Comparison of ENCODE assay signal across 19 cellular contexts in genomic region chr9:121472361-121472910, GRCh38. TPM values are rescaled to one million over a fixed set of nuclear protein-coding genes. Genes with fewer than 3 reads are reported as not detected.
DNase-seq lines count a peak whose midpoint lies in the region; ATAC-seq, FAIRE-seq and TF ChIP-seq lines count a peak whose summit lies in the region.
"Had no signal": no experiment of that assay in that cellular context is flagged by ENCODE, and none has a peak within 500 bp of the region (broad histone marks: within the 10 kb centered on the region; RNA-seq: fewer than 3 reads in every experiment).

No MANE protein-coding gene starts in this region.

- TF ChIP-seq CTCF in left ventricle myocardium inferior (IDR thresholded peaks at IDR 0.05; ENCODE audit: borderline replicate concordance) (no peak), coronary artery (IDR thresholded peaks at IDR 0.05) (no peak), tibial artery (IDR thresholded peaks at IDR 0.05) (no peak)

- H3K27ac ChIP-seq in left ventricle myocardium inferior (replicated peaks) (peak overlapping the region; percentile 89), coronary artery (peak overlapping the region; percentile 83 to 91), tibial artery (peak overlapping the region; percentile 87 to 88)
- H3K27ac ChIP-seq: BLaER1, HL-60 had no signal

- H3K9me3 ChIP-seq in left ventricle myocardium inferior (replicated peaks) (no peaks in the 10 kb centered on the region), tibial artery (no peaks in the 10 kb centered on the region)
- H3K9me3 ChIP-seq: BLaER1, Caco-2 had no signal

- no peak for ATAC-seq in Right ventricle myocardium superior (ENCODE audit: poor library complexity)
- ATAC-seq: GM12878, HCT116 had no signal

- H3K4me1 ChIP-seq in left ventricle myocardium inferior (peaks cover 46% of the 10 kb centered on the region), tibial artery (peaks cover 3 to 67% (median 52%) of the 10 kb centered on the region in 4 donors)
- H3K4me1 ChIP-seq: BLaER1, Caco-2 had no signal

- H3K36me3 ChIP-seq in left ventricle myocardium inferior (no peaks in the 10 kb centered on the region), tibial artery (no peaks in the 10 kb centered on the region)
- H3K36me3 ChIP-seq: BLaER1 had no signal

- H3K27me3 ChIP-seq in left ventricle myocardium inferior (ENCODE audit: low read depth) (no peaks in the 10 kb centered on the region), tibial artery (no peaks in the 10 kb centered on the region)
- H3K27me3 ChIP-seq: BLaER1 had no signal

- FAIRE-seq in GM12891 (lab: Jason Lieb, UNC): no peak
- FAIRE-seq: GM12878, GM19239 had no signal

- no peak for TF ChIP-seq POLR2A in GM12891 (IDR thresholded peaks at IDR 0.05; ENCODE audit: low read depth, low read length)

- no peak for DNase-seq in left ventricle myocardium inferior
- no peak for DNase-seq in Right ventricle myocardium superior
- peak; percentile 72 for DNase-seq in NCI-H524 treated with DMSO at 0.1 percent for 48 hours (lab: John Stamatoyannopoulos, UW)
- no peak for DNase-seq in coronary artery (ENCODE audit: low spot score)
- peak in 1 of 2 donors; percentile 40 for DNase-seq in tibial artery
- no peak for DNase-seq in stimulated activated CD4-positive, alpha-beta T cell treated with anti-CD3 and anti-CD28 coated beads, Interleukin-4, amount 100 ng/mL, for 24 hours
- no peak for DNase-seq in GM12891 (ENCODE audit: insufficient read length, low spot score)
- DNase-seq in activated T-cell treated with anti-CD3 and anti-CD28 coated beads for 4 hours: no peak
- DNase-seq: 8988T; AML-193; Caco-2; CD8-positive, alpha-beta memory T cell had no signal

- H3K4me3 ChIP-seq in left ventricle myocardium inferior (no peak overlapping the region), coronary artery (no peak overlapping the region), tibial artery (no peak overlapping the region)
- H3K4me3 ChIP-seq: BLaER1, GM12878 had no signal

- intact Hi-C loops in left ventricle myocardium inferior (cut with micrococcal nuclease) (no loop called here), Right ventricle myocardium superior (cut with DNase I) (no loop called here), tibial artery (cut with DNase I; ENCODE audit: low total_unique reads) (no loop called here)

TF ChIP-seq in GM12891, 5 proteins besides CTCF, POLR2A, EP300 and RAD21:
- no peak for TF ChIP-seq POU2F2 (IDR thresholded peaks at IDR 0.05; ENCODE audit: low read depth, low read length)
- TF ChIP-seq TAF1 (IDR thresholded peaks at IDR 0.05; ENCODE audit: low read depth, low read length): no peak
- TF ChIP-seq POLR2AphosphoS5 (IDR thresholded peaks at IDR 0.05; ENCODE audit: low read depth, low read length): no peak
- no peak for TF ChIP-seq SPI1 (IDR thresholded peaks at IDR 0.05; ENCODE audit: low read depth, low read length)
- TF ChIP-seq PAX5 (IDR thresholded peaks at IDR 0.05; ENCODE audit: insufficient read depth, low read length, severe bottlenecking): no peak

RNA-seq across cellular contexts. Expression of gene GGTA1, which starts 27.2 kb away (rescaled TPM):
- total RNA-seq in left ventricle myocardium inferior: 34.1 TPM
- total RNA-seq in Right ventricle myocardium superior: 31.3 TPM
- 0.21 TPM for polyA plus RNA-seq in GM12891 (2012; ENCODE audit: low read depth, missing spikeins)
- total RNA-seq: Caco-2; CD8-positive, alpha-beta memory T cell; Daoy; G401 had no signal
- polyA plus RNA-seq: CD8-positive, alpha-beta memory T cell had no signal
